Comparison of ENCODE assay signal across 12 cellular contexts in the genomic region with DNA sequence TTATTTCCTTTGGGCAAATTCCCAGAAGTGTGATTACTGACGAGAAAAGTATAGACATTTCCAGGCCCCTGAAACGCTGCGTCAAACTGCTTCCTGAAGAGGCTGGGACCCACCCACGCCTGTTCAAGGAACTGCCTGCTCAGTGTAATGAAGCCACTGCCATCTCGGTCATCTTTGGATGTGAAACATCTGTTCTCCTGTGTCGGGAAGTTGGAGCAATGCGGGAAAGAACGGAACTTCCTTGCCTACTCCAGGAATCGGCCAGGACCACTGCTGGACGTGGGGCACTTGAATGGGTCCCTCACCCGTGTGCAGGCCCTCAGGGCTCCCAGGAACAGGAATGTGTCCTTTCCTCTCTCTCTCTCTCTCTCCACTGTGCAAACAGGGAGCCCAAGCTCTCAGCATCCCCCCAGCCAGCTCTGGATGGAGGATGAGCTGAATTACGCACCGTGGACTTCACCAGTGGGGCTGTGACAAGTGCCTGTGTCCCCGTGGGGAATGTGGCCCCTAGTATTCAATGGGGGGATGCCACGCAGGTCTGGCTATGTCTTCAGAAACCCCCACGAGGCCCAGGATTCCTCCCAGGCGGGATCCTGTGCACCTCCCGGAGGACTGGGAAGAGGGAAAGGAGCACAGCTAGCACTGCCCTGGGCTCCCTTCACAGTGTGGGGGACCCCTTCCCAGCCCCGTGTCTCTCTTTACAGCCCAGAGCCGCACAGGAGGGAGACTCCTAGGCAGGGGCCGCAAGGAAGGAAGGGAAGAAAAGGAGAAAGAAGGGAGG. TPM values are rescaled to one million over a fixed set of nuclear protein-coding genes. Genes with fewer than 3 reads are reported as not detected.
DNase-seq lines count a peak whose midpoint lies in the region; ATAC-seq and TF ChIP-seq lines count a peak whose summit lies in the region.
"Had no signal": no experiment of that assay in that cellular context is flagged by ENCODE, and none has a peak within 500 bp of the region (broad histone marks: within the 10 kb centered on the region; RNA-seq: fewer than 3 reads in every experiment).

No MANE protein-coding gene starts in this region.

- H3K36me3 ChIP-seq in mammary epithelial cell (ENCODE audit: insufficient read depth, low read length) (no peaks in the 10 kb centered on the region), neuronal stem cell (replicated peaks in 1 of 2; ENCODE audit: control insufficient read depth in 2 of 2, insufficient read depth in 2 of 2, low read length in 2 of 2) (no peaks in the 10 kb centered on the region), vagina (no peaks in the 10 kb centered on the region)

- H3K4ac ChIP-seq in neuronal stem cell (ENCODE audit: low read length) = no peak overlapping the region

- H2BK12ac ChIP-seq in neuronal stem cell (ENCODE audit: low read length) = no peak overlapping the region

- no peak overlapping the region for H4K91ac ChIP-seq in neuronal stem cell (ENCODE audit: low read depth, low read length, poor library complexity)

- no peak overlapping the region for H2BK120ac ChIP-seq in neuronal stem cell (ENCODE audit: low read depth, low read length)

- peaks cover 5% of the 10 kb centered on the region for H3K4me1 ChIP-seq in mammary epithelial cell (ENCODE audit: insufficient read depth, low read length)
- H3K4me1 ChIP-seq in neuronal stem cell (ENCODE audit: control insufficient read depth in 2 of 2, insufficient read depth in 1 of 2, low read depth in 1 of 2, low read length in 2 of 2) = peaks cover 6 to 14% of the 10 kb centered on the region in 2 donors
- H3K4me1 ChIP-seq in vagina = peaks cover 21% of the 10 kb centered on the region

- H3K9me3 ChIP-seq in mammary epithelial cell (replicated peaks; ENCODE audit: insufficient read depth, low read length) (no peaks in the 10 kb centered on the region), neuronal stem cell (replicated peaks in 1 of 2; ENCODE audit: control insufficient read depth in 2 of 2, insufficient read depth in 1 of 2, low read depth in 1 of 2, low read length in 2 of 2) (no peaks in the 10 kb centered on the region), vagina (no peaks in the 10 kb centered on the region)

- no peak overlapping the region for H3K27ac ChIP-seq in mammary epithelial cell (ENCODE audit: insufficient read depth, low read depth, low read length)
- no peak overlapping the region for H3K27ac ChIP-seq in neuronal stem cell (replicated peaks; ENCODE audit: low read length)
- peak overlapping the region; percentile 72 for H3K27ac ChIP-seq in vagina

- H3K23ac ChIP-seq in neuronal stem cell (ENCODE audit: low read depth, low read length, poor library complexity) = no peak overlapping the region

- H2AFZ ChIP-seq in mammary epithelial cell (ENCODE audit: low read depth, low read length) (peak overlapping the region; percentile 85), neuronal stem cell (ENCODE audit: low read length) (no peak overlapping the region)

- no peak overlapping the region for H2AK5ac ChIP-seq in neuronal stem cell (ENCODE audit: low read depth, low read length)

- H3K4me3 ChIP-seq in mammary epithelial cell (replicated peaks in 1 of 3; ENCODE audit: insufficient read depth in 1 of 3, low read depth in 2 of 3, low read length in 3 of 3) = no peak overlapping the region
- no peak overlapping the region for H3K4me3 ChIP-seq in neuronal stem cell (ENCODE audit: low read length in 2 of 2)
- H3K4me3 ChIP-seq in vagina = no peak overlapping the region

- no peak for DNase-seq in mammary epithelial cell
- peak; percentile 89 for DNase-seq in left cardiac atrium
- DNase-seq in neuronal stem cell (ENCODE audit: low spot score) = no peak
- no peak for DNase-seq in vagina (ENCODE audit: extremely low spot score in 2 of 2)
- no peak for DNase-seq in central memory CD4-positive, alpha-beta T cell
- no peak for DNase-seq in HuH-7.5 (ENCODE audit: low spot score)
- DNase-seq in head of caudate nucleus = no peak
- DNase-seq: activated CD8-positive, alpha-beta T cell treated with anti-CD3 and anti-CD28 coated beads, Interleukin-2, amount 10 ng/mL, durations not matched to agents 7 days and 5 days; DMS 273 treated with DMSO at 0.1 percent for 48 hours; effector CD8-positive, alpha-beta T cell; NCI-H1436 had no signal

- H3K4me2 ChIP-seq in mammary epithelial cell (ENCODE audit: insufficient read depth, low read depth, low read length) = no peak overlapping the region
- H3K4me2 ChIP-seq in neuronal stem cell (ENCODE audit: insufficient read depth, low read length, poor library complexity, severe bottlenecking) = no peak overlapping the region

- no TSS peak for BruUV-seq in mammary epithelial cell (replicated peaks; lab: Mats Ljungman, UMichigan)

- peak overlapping the region; percentile 64 for H3K18ac ChIP-seq in neuronal stem cell (ENCODE audit: low read length)

- H3K27me3 ChIP-seq in mammary epithelial cell (ENCODE audit: insufficient read depth, low read length) = no peaks in the 10 kb centered on the region
- peaks cover 0 to 23% (median 0%) of the 10 kb centered on the region in 3 experiments for H3K27me3 ChIP-seq in neuronal stem cell (ENCODE audit: control insufficient read depth in 3 of 3, insufficient read depth in 3 of 3, low read depth in 1 of 3, low read length in 3 of 3)
- H3K27me3 ChIP-seq in vagina = no peaks in the 10 kb centered on the region

- H3K9ac ChIP-seq in mammary epithelial cell (ENCODE audit: insufficient read depth, low read length) (no peak overlapping the region), neuronal stem cell (ENCODE audit: low read depth, low read length, poor library complexity) (no peak overlapping the region)

- TF ChIP-seq POLR2A in vagina (IDR thresholded peaks at IDR 0.05) = no peak

- no peaks in the 10 kb centered on the region for H3K79me2 ChIP-seq in mammary epithelial cell (ENCODE audit: insufficient read depth, low read length)

- no peak overlapping the region for H4K8ac ChIP-seq in neuronal stem cell (ENCODE audit: low read depth, low read length)

- peak overlapping the region; percentile 42 for H2BK15ac ChIP-seq in neuronal stem cell (ENCODE audit: low read length)

- H3K79me1 ChIP-seq in neuronal stem cell (ENCODE audit: low read depth, low read length) = no peaks in the 10 kb centered on the region

- TF ChIP-seq CTCF in mammary epithelial cell (conservative IDR thresholded peaks at IDR 0.05 in 1 of 2, IDR thresholded peaks at IDR 0.05 in 1 of 2; ENCODE audit: extremely low read depth in 1 of 2, insufficient read depth in 1 of 2, low read depth in 1 of 2, low read length in 2 of 2) = no peak
- no peak for TF ChIP-seq CTCF in vagina (IDR thresholded peaks at IDR 0.05)

- no peak overlapping the region for H3K14ac ChIP-seq in neuronal stem cell (ENCODE audit: low read length)

- CTCF ChIA-PET in mammary epithelial cell (lab: Charles Lee; ENCODE audit: low non-redundant PET) = interaction anchor here (0.6 kb wide), 1 partner anchor 207 kb away, joined by 5 read pairs; no protein-coding TSS in a partner anchor

- no peaks in the 10 kb centered on the region for H4K20me1 ChIP-seq in mammary epithelial cell (ENCODE audit: insufficient read depth, low read length)

- dilution Hi-C loops in mammary epithelial cell (cut with HindIII; ENCODE audit: low sequenced_read_pairs) = no loop called here

- intact Hi-C loops in mammary epithelial cell (cut with micrococcal nuclease) = no loop called here
- intact Hi-C loops in left cardiac atrium (cut with DNase I) = no loop called here
- intact Hi-C loops in vagina (cut with DNase I) = no loop called here
- intact Hi-C loops in head of caudate nucleus (cut with DNase I) = no loop called here

- 48% methylated on average over 21 of the region's 21 CpGs for WGBS in mammary epithelial cell (ENCODE audit: low coverage, missing lambda C conversion rate)
- no CpG with 5 or more reads among the region's 21 CpGs for WGBS in neuronal stem cell (ENCODE audit: extremely low coverage in 2 of 2, insufficient read length in 2 of 2, insufficient replicate concordance in 1 of 2), 2 donors

- peak; percentile 86 to 91 for ATAC-seq in left cardiac atrium
- ATAC-seq: activated CD8-positive, alpha-beta T cell treated with anti-CD3 and anti-CD28 coated beads, Interleukin-2, amount 10 ng/mL, durations not matched to agents 7 days and 5 days; activated naive CD4-positive, alpha-beta T cell treated with anti-CD3 and anti-CD28 coated beads, Interleukin-2, amount 50 U/mL, for 72 hours had no signal

- in situ Hi-C loops in mammary epithelial cell (cut with MboI; ENCODE audit: low sequenced_read_pairs in 2 of 2) = no loop called here

- H2BK5ac ChIP-seq in neuronal stem cell (ENCODE audit: low read length) = no peak overlapping the region

RNA-seq across cellular contexts. Expression of gene LITAF, which starts 18.3 kb away (rescaled TPM):
- total RNA-seq in mammary epithelial cell (100 to 1,000 TPM; 128 to 197 TPM), left cardiac atrium (10 to 100 TPM; 76.3 to 86.0 TPM), vagina (111 TPM)
- 180 TPM for polyA plus RNA-seq in mammary epithelial cell
- 276 TPM for polyA minus RNA-seq in mammary epithelial cell
- 85.6 TPM for polyA plus RNA-seq in neuronal stem cell (2013, experiment 1 of 2)
- 87.4 TPM for polyA plus RNA-seq in neuronal stem cell (2013, experiment 2 of 2)
